ENCODE assay signal across 26 cellular contexts in the genomic region with DNA sequence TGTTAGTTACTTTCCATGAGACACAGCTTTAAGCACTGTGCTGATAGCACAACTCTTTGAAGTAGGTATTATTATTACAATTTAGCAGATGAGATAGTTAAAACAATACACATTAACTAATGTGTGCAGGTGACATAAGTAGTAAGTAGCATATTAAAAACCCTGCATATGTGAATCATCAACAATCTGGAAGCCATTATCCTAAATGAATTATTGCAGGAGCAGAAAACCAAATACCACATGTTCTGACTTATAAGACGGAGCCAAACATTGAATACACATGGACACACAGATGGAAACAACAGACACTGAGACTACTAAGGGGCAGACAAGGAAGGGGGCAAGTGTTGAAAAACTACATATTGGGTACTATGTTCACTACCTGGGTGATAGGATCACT.
"Had no signal": no experiment of that assay in that cellular context is flagged by ENCODE, and none has a peak within 500 bp of the region (broad histone marks: within the 10 kb centered on the region; RNA-seq: fewer than 3 reads in every experiment).

No MANE protein-coding gene starts in this region.

- DNase-seq: activated CD4-positive, alpha-beta memory T cell treated with anti-CD3 and anti-CD28 coated beads for 36 hours; activated CD4-positive, alpha-beta T cell treated with anti-CD3 and anti-CD28 coated beads, Interleukin-2, amount 10 ng/mL, durations not matched to agents 24 days and 14 days; activated CD4-positive, CD25-positive, alpha-beta regulatory T cell treated with anti-CD3 and anti-CD28 coated beads, Interleukin-2, amount 50 U/mL, for 72 hours; activated CD8-positive, alpha-beta memory T cell treated with anti-CD3 and anti-CD28 coated beads, Interleukin-2, amount 50 U/mL, for 4 hours; activated effector memory CD4-positive, alpha-beta T cell treated with anti-CD3 and anti-CD28 coated beads, Interleukin-2, amount 50 U/mL, for 16 hours; activated naive CD4-positive, alpha-beta T cell treated with anti-CD3 and anti-CD28 coated beads, Interleukin-2, amount 10 ng/mL, durations not matched to agents 7 days and 5 days; activated naive CD8-positive, alpha-beta T cell treated with anti-CD3 and anti-CD28 coated beads, Interleukin-2, amount 10 ng/mL, durations not matched to agents 7 days and 5 days; activated T-cell treated with anti-CD3 and anti-CD28 coated beads, Interleukin-2, amount 50 U/mL, for 1 hour; amniotic stem cell; brain microvascular endothelial cell; caudate nucleus; cortex of kidney; heart right ventricle; kidney glomerular epithelial cell; left lung; lower lobe of right lung; mesenchymal stem cell; natural killer cell; stimulated activated CD4-positive, alpha-beta T cell treated with anti-CD3 and anti-CD28 coated beads, Interleukin-1b, Interleukin-23, amount 100 ng/mL, for 48 hours; stimulated activated CD4-positive, alpha-beta T cell treated with anti-CD3 and anti-CD28 coated beads, Interleukin-4, amount 100 ng/mL, for 4 hours; stimulated activated CD8-positive, alpha-beta memory T cell treated with anti-CD3 and anti-CD28 coated beads, Interleukin-4, amount 100 ng/mL, for 48 hours; stimulated activated naive CD8-positive, alpha-beta T cell treated with anti-CD3 and anti-CD28 coated beads, Interleukin-15, amount 100 ng/mL, for 72 hours; substantia nigra had no signal

- FAIRE-seq: astrocyte, TTC549 had no signal

- ATAC-seq: heart right ventricle; left lung; lower lobe of right lung; natural killer cell; stimulated activated memory B cell treated with anti-CD40 and anti-IgM and Interleukin-4, amounts not matched to agents 10 μg/mL and 1 μg/mL and 100 μg/mL, for 72 hours; stimulated activated naive CD8-positive, alpha-beta T cell treated with anti-CD3 and anti-CD28 coated beads, Interleukin-15, amount 100 ng/mL, for 72 hours had no signal
